In genomic region chr2:1373794-1374193, GRCh38 we compare ENCODE assay signal across 26 cellular contexts. TPM values are rescaled to one million over a fixed set of nuclear protein-coding genes. Genes with fewer than 3 reads are reported as not detected.
"Had no signal": no experiment of that assay in that cellular context is flagged by ENCODE, and none has a peak within 500 bp of the region (broad histone marks: within the 10 kb centered on the region; RNA-seq: fewer than 3 reads in every experiment).

No MANE protein-coding gene starts in this region.

- H3K36me3 ChIP-seq: neutrophil, ovary, prostate gland, right lobe of liver, suprapubic skin, tibial nerve had no signal

- ATAC-seq: activated T-cell treated with anti-CD3 and anti-CD28 coated beads, Interleukin-2, amount 50 U/mL, for 4 hours; right lobe of liver; stimulated activated effector memory CD8-positive, alpha-beta T cell treated with anti-CD3 and anti-CD28 coated beads, Interleukin-12 subunit alpha, Interleukin-12 subunit beta, amount 100 ng/mL, for 72 hours; stimulated activated naive CD8-positive, alpha-beta T cell treated with anti-CD3 and anti-CD28 coated beads, Interleukin-15, amount 100 ng/mL, for 72 hours had no signal

- H3K9me3 ChIP-seq: neutrophil, ovary, prostate gland, right lobe of liver, suprapubic skin, tibial nerve had no signal

- H3K27ac ChIP-seq: coronary artery, neutrophil, ovary, prostate gland, right lobe of liver, suprapubic skin had no signal

- H3K27me3 ChIP-seq: neutrophil, ovary, right lobe of liver, tibial nerve had no signal

- H3K4me1 ChIP-seq: prostate gland, right lobe of liver, suprapubic skin had no signal

- H3K4me3 ChIP-seq: coronary artery, ovary, prostate gland, right lobe of liver, suprapubic skin had no signal

- DNase-seq: activated CD4-positive, alpha-beta T cell treated with anti-CD3 and anti-CD28 coated beads for 4 hours; activated CD4-positive, alpha-beta T cell treated with anti-CD3 and anti-CD28 coated beads, Interleukin-2, amount 50 U/mL, for 48 hours; activated CD4-positive, CD25-positive, alpha-beta regulatory T cell; activated CD8-positive, alpha-beta memory T cell treated with anti-CD3 and anti-CD28 coated beads, Interleukin-2, amount 50 U/mL, for 48 hours; activated naive CD4-positive, alpha-beta T cell; activated naive CD8-positive, alpha-beta T cell treated with anti-CD3 and anti-CD28 coated beads for 36 hours; activated T-cell treated with anti-CD3 and anti-CD28 coated beads, Interleukin-2, amount 50 U/mL, for 4 hours; hippocampal formation; kidney glomerular epithelial cell; ovary; right lobe of liver; small intestine; stimulated activated CD4-positive, alpha-beta T cell treated with anti-CD3 and anti-CD28 coated beads, Interleukin-2, amount 100 ng/mL, for 24 hours; stimulated activated naive CD8-positive, alpha-beta T cell treated with anti-CD3 and anti-CD28 coated beads, Interleukin-15, amount 100 ng/mL, for 72 hours had no signal

RNA-seq across cellular contexts. Expression of gene TPO, which starts 39.5 kb away (rescaled TPM):
- total RNA-seq: activated CD8-positive, alpha-beta memory T cell treated with anti-CD3 and anti-CD28 coated beads for 36 hours; activated naive CD8-positive, alpha-beta T cell treated with anti-CD3 and anti-CD28 coated beads for 36 hours; activated T-cell treated with anti-CD3 and anti-CD28 coated beads, Interleukin-2, amount 50 U/mL, for 4 hours; activated T-helper 2 cell treated with anti-CD3 and anti-CD28 coated beads, Interferon-gamma antibody, Interleukin-2, Interleukin-4, amounts not matched to agents 10 μg/mL and 5 μg/mL and 100 μg/mL, durations not matched to agents 14 hours and 24 hours and 36 hours; astrocyte; fibroblast of villous mesenchyme; liver; myocyte; right lobe of liver had no signal
